ENCODE assay signal across 1 cellular context in the genomic region with DNA sequence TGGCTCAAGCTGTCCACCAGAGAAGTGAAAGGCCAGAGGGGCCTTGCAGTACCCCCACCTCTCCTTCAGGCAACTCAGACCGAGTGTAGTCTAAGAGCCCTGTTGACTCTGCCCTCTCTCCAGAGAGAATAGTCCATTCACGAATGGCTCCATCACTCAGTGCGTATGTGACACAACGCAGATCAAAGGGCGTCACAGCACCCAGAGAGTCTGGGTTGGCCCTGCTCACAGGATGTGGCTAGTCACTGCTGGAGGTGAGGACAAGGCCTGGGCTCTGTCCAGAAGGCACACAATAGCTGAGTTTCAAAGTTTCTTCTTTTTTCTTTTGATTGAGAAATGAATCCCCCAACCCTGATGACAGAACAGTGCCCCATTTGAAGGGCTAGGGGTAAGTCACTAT.
TF ChIP-seq lines count a peak whose summit lies in the region.

No MANE protein-coding gene starts in this region.

TF ChIP-seq in GM23338, 12 proteins besides CTCF, POLR2A, EP300 and RAD21 (continued from another document):
- TF ChIP-seq, protein P1, sequence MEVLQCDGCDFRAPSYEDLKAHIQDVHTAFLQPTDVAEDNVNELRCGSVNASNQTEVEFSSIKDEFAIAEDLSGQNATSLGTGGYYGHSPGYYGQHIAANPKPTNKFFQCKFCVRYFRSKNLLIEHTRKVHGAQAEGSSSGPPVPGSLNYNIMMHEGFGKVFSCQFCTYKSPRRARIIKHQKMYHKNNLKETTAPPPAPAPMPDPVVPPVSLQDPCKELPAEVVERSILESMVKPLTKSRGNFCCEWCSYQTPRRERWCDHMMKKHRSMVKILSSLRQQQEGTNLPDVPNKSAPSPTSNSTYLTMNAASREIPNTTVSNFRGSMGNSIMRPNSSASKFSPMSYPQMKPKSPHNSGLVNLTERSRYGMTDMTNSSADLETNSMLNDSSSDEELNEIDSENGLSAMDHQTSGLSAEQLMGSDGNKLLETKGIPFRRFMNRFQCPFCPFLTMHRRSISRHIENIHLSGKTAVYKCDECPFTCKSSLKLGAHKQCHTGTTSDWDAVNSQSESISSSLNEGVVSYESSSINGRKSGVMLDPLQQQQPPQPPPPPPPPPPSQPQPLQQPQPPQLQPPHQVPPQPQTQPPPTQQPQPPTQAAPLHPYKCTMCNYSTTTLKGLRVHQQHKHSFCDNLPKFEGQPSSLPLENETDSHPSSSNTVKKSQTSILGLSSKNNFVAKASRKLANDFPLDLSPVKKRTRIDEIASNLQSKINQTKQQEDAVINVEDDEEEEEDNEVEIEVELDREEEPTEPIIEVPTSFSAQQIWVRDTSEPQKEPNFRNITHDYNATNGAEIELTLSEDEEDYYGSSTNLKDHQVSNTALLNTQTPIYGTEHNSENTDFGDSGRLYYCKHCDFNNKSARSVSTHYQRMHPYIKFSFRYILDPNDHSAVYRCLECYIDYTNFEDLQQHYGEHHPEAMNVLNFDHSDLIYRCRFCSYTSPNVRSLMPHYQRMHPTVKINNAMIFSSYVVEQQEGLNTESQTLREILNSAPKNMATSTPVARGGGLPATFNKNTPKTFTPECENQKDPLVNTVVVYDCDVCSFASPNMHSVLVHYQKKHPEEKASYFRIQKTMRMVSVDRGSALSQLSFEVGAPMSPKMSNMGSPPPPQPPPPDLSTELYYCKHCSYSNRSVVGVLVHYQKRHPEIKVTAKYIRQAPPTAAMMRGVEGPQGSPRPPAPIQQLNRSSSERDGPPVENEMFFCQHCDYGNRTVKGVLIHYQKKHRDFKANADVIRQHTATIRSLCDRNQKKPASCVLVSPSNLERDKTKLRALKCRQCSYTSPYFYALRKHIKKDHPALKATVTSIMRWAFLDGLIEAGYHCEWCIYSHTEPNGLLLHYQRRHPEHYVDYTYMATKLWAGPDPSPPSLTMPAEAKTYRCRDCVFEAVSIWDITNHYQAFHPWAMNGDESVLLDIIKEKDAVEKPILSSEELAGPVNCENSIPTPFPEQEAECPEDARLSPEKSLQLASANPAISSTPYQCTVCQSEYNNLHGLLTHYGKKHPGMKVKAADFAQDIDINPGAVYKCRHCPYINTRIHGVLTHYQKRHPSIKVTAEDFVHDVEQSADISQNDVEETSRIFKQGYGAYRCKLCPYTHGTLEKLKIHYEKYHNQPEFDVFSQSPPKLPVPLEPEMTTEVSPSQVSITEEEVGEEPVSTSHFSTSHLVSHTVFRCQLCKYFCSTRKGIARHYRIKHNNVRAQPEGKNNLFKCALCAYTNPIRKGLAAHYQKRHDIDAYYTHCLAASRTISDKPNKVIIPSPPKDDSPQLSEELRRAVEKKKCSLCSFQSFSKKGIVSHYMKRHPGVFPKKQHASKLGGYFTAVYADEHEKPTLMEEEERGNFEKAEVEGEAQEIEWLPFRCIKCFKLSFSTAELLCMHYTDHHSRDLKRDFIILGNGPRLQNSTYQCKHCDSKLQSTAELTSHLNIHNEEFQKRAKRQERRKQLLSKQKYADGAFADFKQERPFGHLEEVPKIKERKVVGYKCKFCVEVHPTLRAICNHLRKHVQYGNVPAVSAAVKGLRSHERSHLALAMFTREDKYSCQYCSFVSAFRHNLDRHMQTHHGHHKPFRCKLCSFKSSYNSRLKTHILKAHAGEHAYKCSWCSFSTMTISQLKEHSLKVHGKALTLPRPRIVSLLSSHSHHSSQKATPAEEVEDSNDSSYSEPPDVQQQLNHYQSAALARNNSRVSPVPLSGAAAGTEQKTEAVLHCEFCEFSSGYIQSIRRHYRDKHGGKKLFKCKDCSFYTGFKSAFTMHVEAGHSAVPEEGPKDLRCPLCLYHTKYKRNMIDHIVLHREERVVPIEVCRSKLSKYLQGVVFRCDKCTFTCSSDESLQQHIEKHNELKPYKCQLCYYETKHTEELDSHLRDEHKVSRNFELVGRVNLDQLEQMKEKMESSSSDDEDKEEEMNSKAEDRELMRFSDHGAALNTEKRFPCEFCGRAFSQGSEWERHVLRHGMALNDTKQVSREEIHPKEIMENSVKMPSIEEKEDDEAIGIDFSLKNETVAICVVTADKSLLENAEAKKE (CRISPR knock-in tag; IDR thresholded peaks at IDR 0.05), result no peak
- TF ChIP-seq ZNF114 (CRISPR knock-in tag; IDR thresholded peaks at IDR 0.05) (no peak), JUNB (IDR thresholded peaks at IDR 0.05; ENCODE audit: unreplicated experiment) (no peak), ZNF331 (CRISPR knock-in tag; IDR thresholded peaks at IDR 0.05; ENCODE audit: low read depth) (no peak), CREB1 (CRISPR knock-in tag; IDR thresholded peaks at IDR 0.05; ENCODE audit: low read depth) (no peak), NANOG (IDR thresholded peaks at IDR 0.05; ENCODE audit: borderline replicate concordance) (no peak)
- TF ChIP-seq, protein P2, sequence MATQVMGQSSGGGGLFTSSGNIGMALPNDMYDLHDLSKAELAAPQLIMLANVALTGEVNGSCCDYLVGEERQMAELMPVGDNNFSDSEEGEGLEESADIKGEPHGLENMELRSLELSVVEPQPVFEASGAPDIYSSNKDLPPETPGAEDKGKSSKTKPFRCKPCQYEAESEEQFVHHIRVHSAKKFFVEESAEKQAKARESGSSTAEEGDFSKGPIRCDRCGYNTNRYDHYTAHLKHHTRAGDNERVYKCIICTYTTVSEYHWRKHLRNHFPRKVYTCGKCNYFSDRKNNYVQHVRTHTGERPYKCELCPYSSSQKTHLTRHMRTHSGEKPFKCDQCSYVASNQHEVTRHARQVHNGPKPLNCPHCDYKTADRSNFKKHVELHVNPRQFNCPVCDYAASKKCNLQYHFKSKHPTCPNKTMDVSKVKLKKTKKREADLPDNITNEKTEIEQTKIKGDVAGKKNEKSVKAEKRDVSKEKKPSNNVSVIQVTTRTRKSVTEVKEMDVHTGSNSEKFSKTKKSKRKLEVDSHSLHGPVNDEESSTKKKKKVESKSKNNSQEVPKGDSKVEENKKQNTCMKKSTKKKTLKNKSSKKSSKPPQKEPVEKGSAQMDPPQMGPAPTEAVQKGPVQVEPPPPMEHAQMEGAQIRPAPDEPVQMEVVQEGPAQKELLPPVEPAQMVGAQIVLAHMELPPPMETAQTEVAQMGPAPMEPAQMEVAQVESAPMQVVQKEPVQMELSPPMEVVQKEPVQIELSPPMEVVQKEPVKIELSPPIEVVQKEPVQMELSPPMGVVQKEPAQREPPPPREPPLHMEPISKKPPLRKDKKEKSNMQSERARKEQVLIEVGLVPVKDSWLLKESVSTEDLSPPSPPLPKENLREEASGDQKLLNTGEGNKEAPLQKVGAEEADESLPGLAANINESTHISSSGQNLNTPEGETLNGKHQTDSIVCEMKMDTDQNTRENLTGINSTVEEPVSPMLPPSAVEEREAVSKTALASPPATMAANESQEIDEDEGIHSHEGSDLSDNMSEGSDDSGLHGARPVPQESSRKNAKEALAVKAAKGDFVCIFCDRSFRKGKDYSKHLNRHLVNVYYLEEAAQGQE (IDR thresholded peaks at IDR 0.05; ENCODE audit: unreplicated experiment), result no peak
- TF ChIP-seq, protein P3, sequence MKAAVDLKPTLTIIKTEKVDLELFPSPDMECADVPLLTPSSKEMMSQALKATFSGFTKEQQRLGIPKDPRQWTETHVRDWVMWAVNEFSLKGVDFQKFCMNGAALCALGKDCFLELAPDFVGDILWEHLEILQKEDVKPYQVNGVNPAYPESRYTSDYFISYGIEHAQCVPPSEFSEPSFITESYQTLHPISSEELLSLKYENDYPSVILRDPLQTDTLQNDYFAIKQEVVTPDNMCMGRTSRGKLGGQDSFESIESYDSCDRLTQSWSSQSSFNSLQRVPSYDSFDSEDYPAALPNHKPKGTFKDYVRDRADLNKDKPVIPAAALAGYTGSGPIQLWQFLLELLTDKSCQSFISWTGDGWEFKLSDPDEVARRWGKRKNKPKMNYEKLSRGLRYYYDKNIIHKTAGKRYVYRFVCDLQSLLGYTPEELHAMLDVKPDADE (IDR thresholded peaks at IDR 0.05), result no peak
